In genomic region chr20:62553838-62554161, GRCh38 we compare ENCODE assay signal across 17 cellular contexts.
DNase-seq lines count a peak whose midpoint lies in the region; ATAC-seq and TF ChIP-seq lines count a peak whose summit lies in the region.
"Had no signal": no experiment of that assay in that cellular context is flagged by ENCODE, and none has a peak within 500 bp of the region (broad histone marks: within the 10 kb centered on the region; RNA-seq: fewer than 3 reads in every experiment).

No MANE protein-coding gene starts in this region.

- H4K8ac ChIP-seq in mesenchymal stem cell (ENCODE audit: low read length) = no peak overlapping the region
- no peak overlapping the region for H4K8ac ChIP-seq in trophoblast cell (ENCODE audit: low read depth, low read length)

- ATAC-seq in heart right ventricle (no peak), Right ventricle myocardium superior (ENCODE audit: poor library complexity) (no peak), psoas muscle (no peak)

- peaks cover 15 to 63% (median 28%) of the 10 kb centered on the region in 9 donors for H3K4me1 ChIP-seq in heart right ventricle
- H3K4me1 ChIP-seq in mesenchymal stem cell (ENCODE audit: control insufficient read depth, insufficient read depth, low read depth, low read length) = peaks cover 17% of the 10 kb centered on the region
- H3K4me1 ChIP-seq in psoas muscle = peaks cover 37% of the 10 kb centered on the region
- peaks cover 3 to 7% of the 10 kb centered on the region in 2 experiments for H3K4me1 ChIP-seq in trophoblast cell (ENCODE audit: control insufficient read depth in 1 of 2, insufficient read depth in 2 of 2, low read length in 2 of 2)
- H3K4me1 ChIP-seq: HAP-1 had no signal

- H3K23ac ChIP-seq in mesenchymal stem cell (ENCODE audit: low read length in 2 of 2) (no peak overlapping the region), trophoblast cell (ENCODE audit: low read length) (no peak overlapping the region)

- H3K4me3 ChIP-seq in heart right ventricle = peak overlapping the region; percentile 32 to 74 (median 70)
- H3K4me3 ChIP-seq in mesenchymal stem cell (ENCODE audit: insufficient read depth in 1 of 2, low read depth in 1 of 2, low read length in 2 of 2) = no peak overlapping the region
- H3K4me3 ChIP-seq in psoas muscle = peak overlapping the region; percentile 79
- no peak overlapping the region for H3K4me3 ChIP-seq in trophoblast cell (ENCODE audit: low read depth, low read length)
- H3K4me3 ChIP-seq: BLaER1, HAP-1 had no signal

- H3K27me3 ChIP-seq in heart right ventricle (peaks cover 0 to 80% (median 71%) of the 10 kb centered on the region in 7 donors), mesenchymal stem cell (ENCODE audit: control insufficient read depth in 1 of 2, insufficient read depth in 1 of 2, low read length in 2 of 2) (peaks cover 92 to 93% of the 10 kb centered on the region in 2 experiments), psoas muscle (ENCODE audit: insufficient read depth in 3 of 3, low read length in 2 of 3) (peaks cover 0 to 5% (median 0%) of the 10 kb centered on the region in 3 donors), trophoblast cell (ENCODE audit: insufficient read depth, low read length) (peaks cover 10% of the 10 kb centered on the region)

- peaks cover 0 to 5% (median 0%) of the 10 kb centered on the region in 9 donors for H3K36me3 ChIP-seq in heart right ventricle
- H3K36me3 ChIP-seq in mesenchymal stem cell (ENCODE audit: control insufficient read depth in 1 of 2, insufficient read depth in 2 of 2, low read depth in 1 of 2, low read length in 2 of 2) = no peaks in the 10 kb centered on the region
- H3K36me3 ChIP-seq in psoas muscle (ENCODE audit: insufficient read depth in 1 of 2, low read depth in 1 of 2) = peaks cover 0 to 6% of the 10 kb centered on the region in 2 donors
- H3K36me3 ChIP-seq in trophoblast cell (ENCODE audit: control insufficient read depth in 1 of 2, insufficient read depth in 2 of 2, low read length in 2 of 2) = no peaks in the 10 kb centered on the region
- H3K36me3 ChIP-seq: BLaER1, HAP-1 had no signal

- H3K18ac ChIP-seq in mesenchymal stem cell (ENCODE audit: low read depth in 1 of 2, low read length in 2 of 2) (no peak overlapping the region), trophoblast cell (ENCODE audit: low read length) (no peak overlapping the region)

- H3K4ac ChIP-seq in mesenchymal stem cell (ENCODE audit: low read depth in 1 of 2, low read length in 2 of 2) (no peak overlapping the region), trophoblast cell (ENCODE audit: low read depth, low read length) (no peak overlapping the region)

- intact Hi-C loops in heart right ventricle (cut with DNase I) = no loop called here
- intact Hi-C loops in Right ventricle myocardium superior (cut with DNase I) = no loop called here
- intact Hi-C loops in psoas muscle (cut with DNase I) = loop anchor here in 1 of 2 donors (5.0 kb wide), 1 partner anchor 51 kb away; no protein-coding TSS in a partner anchor

- H3K9ac ChIP-seq in mesenchymal stem cell (ENCODE audit: low read length) (no peak overlapping the region), trophoblast cell (ENCODE audit: low read length) (no peak overlapping the region)
- H3K9ac ChIP-seq: BLaER1 had no signal

- H3K4me2 ChIP-seq in mesenchymal stem cell (ENCODE audit: low read length, poor library complexity, severe bottlenecking) = no peak overlapping the region
- no peak overlapping the region for H3K4me2 ChIP-seq in trophoblast cell (ENCODE audit: low read length)
- H3K4me2 ChIP-seq: BLaER1 had no signal

- no peak for DNase-seq in heart right ventricle
- no peak for DNase-seq in Right ventricle myocardium superior
- DNase-seq in mesenchymal stem cell = no peak
- DNase-seq in psoas muscle = no peak
- no peak for DNase-seq in effector CD4-positive, alpha-beta T cell
- DNase-seq in trophoblast cell = no peak
- no peak for DNase-seq in stimulated activated CD4-positive, alpha-beta T cell treated with anti-CD3 and anti-CD28 coated beads, Interleukin-4, amount 100 ng/mL, for 1 hour
- DNase-seq in mesenteric fat pad (ENCODE audit: low spot score) = no peak
- DNase-seq: CD8-positive, alpha-beta memory T cell; GF-D8; KG1; NCI-H1436; NCI-H2029 treated with DMSO at 0.1 percent for 48 hours; NCI-H2171 treated with DMSO at 0.1 percent for 48 hours; NCI-H748 treated with DMSO at 0.1 percent for 48 hours had no signal

- H3K79me1 ChIP-seq in mesenchymal stem cell (replicated peaks; ENCODE audit: low read length, poor library complexity, severe bottlenecking) = no peaks in the 10 kb centered on the region
- no peaks in the 10 kb centered on the region for H3K79me1 ChIP-seq in trophoblast cell (ENCODE audit: low read length)

- no peak overlapping the region for H2BK12ac ChIP-seq in mesenchymal stem cell (ENCODE audit: low read length in 2 of 2)
- no peak overlapping the region for H2BK12ac ChIP-seq in trophoblast cell (ENCODE audit: low read length)

- no peaks in the 10 kb centered on the region for H3K79me2 ChIP-seq in trophoblast cell (ENCODE audit: control insufficient read depth, insufficient read depth, low read length, poor library complexity)

- H2AFZ ChIP-seq in mesenchymal stem cell (ENCODE audit: low read depth, low read length) = peak overlapping the region; percentile 18
- H2AFZ ChIP-seq in trophoblast cell (ENCODE audit: insufficient read depth, low read length, poor library complexity) = no peak overlapping the region

- H2BK120ac ChIP-seq in mesenchymal stem cell (ENCODE audit: low read depth, low read length) (no peak overlapping the region), trophoblast cell (ENCODE audit: insufficient read depth, low read length, poor library complexity) (no peak overlapping the region)

- H2BK15ac ChIP-seq in mesenchymal stem cell (ENCODE audit: low read depth, poor library complexity, severe bottlenecking) = no peak overlapping the region

- H2AK5ac ChIP-seq in mesenchymal stem cell (ENCODE audit: low read length, severe bottlenecking) (no peak overlapping the region), trophoblast cell (ENCODE audit: low read length) (no peak overlapping the region)

- no peak overlapping the region for H2BK5ac ChIP-seq in mesenchymal stem cell (ENCODE audit: low read depth, low read length, poor library complexity, severe bottlenecking)
- H2BK5ac ChIP-seq in trophoblast cell (ENCODE audit: low read depth, low read length, poor library complexity) = no peak overlapping the region

- TF ChIP-seq CTCF in heart right ventricle (IDR thresholded peaks at IDR 0.05) (no peak), psoas muscle (IDR thresholded peaks at IDR 0.05) (no peak)

- no peaks in the 10 kb centered on the region for H3K9me3 ChIP-seq in heart right ventricle
- no peaks in the 10 kb centered on the region for H3K9me3 ChIP-seq in mesenchymal stem cell (ENCODE audit: control insufficient read depth, low read length)
- H3K9me3 ChIP-seq in psoas muscle = no peaks in the 10 kb centered on the region
- H3K9me3 ChIP-seq in trophoblast cell (ENCODE audit: insufficient read depth, low read depth, low read length) = no peaks in the 10 kb centered on the region
- H3K9me3 ChIP-seq: BLaER1, HAP-1 had no signal

- no peak overlapping the region for H4K12ac ChIP-seq in trophoblast cell (ENCODE audit: low read depth, low read length)

- H3K27ac ChIP-seq in heart right ventricle (peak overlapping the region; percentile 8 to 99 (median 92)), mesenchymal stem cell (ENCODE audit: low read length, poor library complexity, severe bottlenecking) (no peak overlapping the region), psoas muscle (peak overlapping the region; percentile 92), trophoblast cell (ENCODE audit: low read depth, low read length) (no peak overlapping the region)
- H3K27ac ChIP-seq: BLaER1 had no signal

- WGBS in heart right ventricle, 2 donors = 32 to 44% methylated on average over 7 of the region's 7 CpGs
- 72% methylated on average over 7 of the region's 7 CpGs for WGBS in mesenchymal stem cell
- WGBS in psoas muscle, 3 donors = 23 to 59% (median 27%) methylated on average over 7 of the region's 7 CpGs
- no CpG with 5 or more reads among the region's 7 CpGs for WGBS in trophoblast cell (ENCODE audit: extremely low coverage, insufficient coverage, insufficient read length)

- H3K14ac ChIP-seq in mesenchymal stem cell (ENCODE audit: low read length in 2 of 2) (no peak overlapping the region), trophoblast cell (ENCODE audit: low read length) (no peak overlapping the region)

- no peak overlapping the region for H4K91ac ChIP-seq in mesenchymal stem cell (ENCODE audit: low read length)
- no peak overlapping the region for H4K91ac ChIP-seq in trophoblast cell (ENCODE audit: low read depth, low read length)

Comparison
In these comparisons a context has a peak if more than half of its experiments do, and no peak if none do; other contexts are left out.
1. H3K27ac ChIP-seq: peak in heart right ventricle (10 of 10) and psoas muscle (single experiment); none in mesenchymal stem cell (single experiment) and trophoblast cell (single experiment).
2. H3K4me3 ChIP-seq: peak in heart right ventricle (10 of 10) and psoas muscle (single experiment); none in mesenchymal stem cell (0 of 2) and trophoblast cell (single experiment).